1 cellular context compared by ENCODE assay signal in genomic region chr11:11814614-11815452, GRCh38.
TF ChIP-seq lines count a peak whose summit lies in the region.

No MANE protein-coding gene starts in this region.

TF ChIP-seq in K562, 482 proteins besides CTCF, POLR2A, EP300 and RAD21 (continued from another document):
- TF ChIP-seq MGA (IDR thresholded peaks at IDR 0.05) (peak; percentile 63), POLR2H (tag; IDR thresholded peaks at IDR 0.05; ENCODE audit: low read depth) (no peak), RB1 (IDR thresholded peaks at IDR 0.05; ENCODE audit: low read depth) (no peak), MIER1 (IDR thresholded peaks at IDR 0.05; ENCODE audit: low read depth) (no peak), SMAD3 (CRISPR knock-in tag; conservative IDR thresholded peaks at IDR 0.05) (no peak), RFX7 (CRISPR knock-in tag; IDR thresholded peaks at IDR 0.05) (no peak), SREBF2 (CRISPR knock-in tag; IDR thresholded peaks at IDR 0.05) (no peak), ARID3A (IDR thresholded peaks at IDR 0.05; ENCODE audit: borderline replicate concordance, low read depth, low read length) (no peak), TBL1XR1 (IDR thresholded peaks at IDR 0.05; ENCODE audit: low read length in 2 of 2) (no peak), KLF13 (tag; IDR thresholded peaks at IDR 0.05; ENCODE audit: borderline replicate concordance, low read depth) (no peak), HDAC6 (IDR thresholded peaks at IDR 0.05; ENCODE audit: low read depth, low read length) (no peak), LEF1 (IDR thresholded peaks at IDR 0.05) (peak; percentile 93), HMBOX1 (IDR thresholded peaks at IDR 0.05) (no peak), ZNF583 (CRISPR knock-in tag; IDR thresholded peaks at IDR 0.05) (no peak), ZNF77 (CRISPR knock-in tag; IDR thresholded peaks at IDR 0.05) (no peak), SRSF1 (IDR thresholded peaks at IDR 0.05; ENCODE audit: low read depth, low read length) (no peak), ZNF12 (CRISPR knock-in tag; IDR thresholded peaks at IDR 0.05) (0 out of 2 replicates have a peak, but pooled peaks have one; percentile 65), RBFOX2 (IDR thresholded peaks at IDR 0.05; ENCODE audit: low read depth, low read length) (no peak), FOXK1 (CRISPR knock-in tag; IDR thresholded peaks at IDR 0.05; ENCODE audit: borderline replicate concordance) (no peak), MYBL2 (IDR thresholded peaks at IDR 0.05; ENCODE audit: low read depth) (no peak), MYBL2 (CRISPR knock-in tag; IDR thresholded peaks at IDR 0.05; ENCODE audit: borderline replicate concordance) (no peak), E2F8 (IDR thresholded peaks at IDR 0.05; ENCODE audit: low read depth, partially characterized antibody) (no peak), POLR3G (IDR thresholded peaks at IDR 0.05; ENCODE audit: extremely low read depth, insufficient read length, insufficient replicate concordance) (no peak), PKNOX1 (IDR thresholded peaks at IDR 0.05) (peak; percentile 43), HDAC3 (IDR thresholded peaks at IDR 0.05; ENCODE audit: borderline replicate concordance, partially characterized antibody) (no peak), ZBTB34 (CRISPR knock-in tag; IDR thresholded peaks at IDR 0.05) (no peak), RNF219 (CRISPR knock-in tag; IDR thresholded peaks at IDR 0.05) (no peak)
TF ChIP-seq in K562: peak in this region for 32.
